ENCODE assay signal across 10 cellular contexts in genomic region chr2:190216829-190217228, GRCh38.
DNase-seq lines count a peak whose midpoint lies in the region; ATAC-seq, FAIRE-seq and TF ChIP-seq lines count a peak whose summit lies in the region.
"Had no signal": no experiment of that assay in that cellular context is flagged by ENCODE, and none has a peak within 500 bp of the region (broad histone marks: within the 10 kb centered on the region; RNA-seq: fewer than 3 reads in every experiment).

No MANE protein-coding gene starts in this region.

- CTCF ChIA-PET in activated CD8-positive, alpha-beta T cell treated with anti-CD3 and anti-CD28 coated beads, Interleukin-2, amount 10 ng/mL, durations not matched to agents 7 days and 5 days (lab: Charles Lee) = interaction anchor here (1.1 to 1.4 kb wide), 2 partner anchors 60 to 634 kb away, joined by 3 read pairs; no protein-coding TSS in a partner anchor

- H3K36me3 ChIP-seq in kidney (ENCODE audit: control insufficient read depth in 1 of 2, insufficient read depth in 2 of 2, low read length in 2 of 2) = peaks cover 3 to 6% of the 10 kb centered on the region in 2 donors

- no peaks in the 10 kb centered on the region for H3K9me3 ChIP-seq in kidney (ENCODE audit: control insufficient read depth in 1 of 2, low read length in 2 of 2)

- H3K4me1 ChIP-seq in kidney (ENCODE audit: control insufficient read depth in 1 of 2, insufficient read depth in 1 of 2, low read depth in 1 of 2, low read length in 2 of 2) = no peaks in the 10 kb centered on the region

- intact Hi-C loops in kidney (cut with DNase I) = no loop called here

- H3K27ac Mint-ChIP-seq in activated CD8-positive, alpha-beta T cell treated with anti-CD3 and anti-CD28 coated beads, Interleukin-2, amount 10 ng/mL, durations not matched to agents 7 days and 5 days = no peak overlapping the region

- H3K4me3 Mint-ChIP-seq in activated CD8-positive, alpha-beta T cell treated with anti-CD3 and anti-CD28 coated beads, Interleukin-2, amount 10 ng/mL, durations not matched to agents 7 days and 5 days = no peak overlapping the region

- peak; percentile 6 for DNase-seq in DMS 273 treated with DMSO at 0.1 percent for 48 hours (lab: John Stamatoyannopoulos, UW)
- DNase-seq in Kasumi-1 (lab: John Stamatoyannopoulos, UW) = peak; percentile 39 to 54
- peak; percentile 80 for DNase-seq in RPMI8226
- DNase-seq in kidney = peak; percentile 67
- DNase-seq in activated CD8-positive, alpha-beta T cell treated with anti-CD3 and anti-CD28 coated beads, Interleukin-2, amount 10 ng/mL, durations not matched to agents 7 days and 5 days = no peak
- no peak for DNase-seq in medulla oblongata (ENCODE audit: extremely low spot score)
- DNase-seq: occipital lobe had no signal

- POLR2A ChIA-PET in activated CD8-positive, alpha-beta T cell treated with anti-CD3 and anti-CD28 coated beads, Interleukin-2, amount 10 ng/mL, durations not matched to agents 7 days and 5 days (lab: Charles Lee) = no interaction called here

- no peak overlapping the region for H3K27ac ChIP-seq in kidney (ENCODE audit: low read depth in 2 of 2, low read length in 2 of 2)

- ATAC-seq in HG02642 (IDR thresholded peaks at IDR 0.05; ENCODE audit: poor library complexity, unreplicated experiment) (no peak), GM19463 (IDR thresholded peaks at IDR 0.05; ENCODE audit: unreplicated experiment) (no peak)
- ATAC-seq in activated CD8-positive, alpha-beta T cell treated with anti-CD3 and anti-CD28 coated beads, Interleukin-2, amount 10 ng/mL, durations not matched to agents 7 days and 5 days = no peak
- ATAC-seq: activated CD4-positive, CD25-positive, alpha-beta regulatory T cell treated with anti-CD3 and anti-CD28 coated beads, Interleukin-2, amount 50 U/mL, for 24 hours had no signal

- no peak overlapping the region for H3K9ac ChIP-seq in kidney (ENCODE audit: low read length in 2 of 2)

- no peak for FAIRE-seq in kidney (lab: Jason Lieb, UNC)

- H3K9me3 Mint-ChIP-seq in activated CD8-positive, alpha-beta T cell treated with anti-CD3 and anti-CD28 coated beads, Interleukin-2, amount 10 ng/mL, durations not matched to agents 7 days and 5 days (ENCODE audit: insufficient read depth) = no peaks in the 10 kb centered on the region

- H3K4me1 Mint-ChIP-seq in activated CD8-positive, alpha-beta T cell treated with anti-CD3 and anti-CD28 coated beads, Interleukin-2, amount 10 ng/mL, durations not matched to agents 7 days and 5 days (ENCODE audit: low read depth) = peaks cover 17% of the 10 kb centered on the region

- no peaks in the 10 kb centered on the region for H3K27me3 Mint-ChIP-seq in activated CD8-positive, alpha-beta T cell treated with anti-CD3 and anti-CD28 coated beads, Interleukin-2, amount 10 ng/mL, durations not matched to agents 7 days and 5 days (ENCODE audit: low read depth)

- H3K36me3 Mint-ChIP-seq in activated CD8-positive, alpha-beta T cell treated with anti-CD3 and anti-CD28 coated beads, Interleukin-2, amount 10 ng/mL, durations not matched to agents 7 days and 5 days (ENCODE audit: low read depth) = no peaks in the 10 kb centered on the region

- no peak for TF ChIP-seq CTCF in kidney (IDR thresholded peaks at IDR 0.05; ENCODE audit: borderline replicate concordance, extremely low read depth, insufficient read depth)

- no peak overlapping the region for H3K4me3 ChIP-seq in kidney (ENCODE audit: low read length in 2 of 2)

Comparison
In these comparisons a context has a peak if more than half of its experiments do, and no peak if none do; other contexts are left out.
1. DNase-seq: peak in DMS 273 treated with DMSO at 0.1 percent for 48 hours (single experiment), Kasumi-1 (2 of 2), RPMI8226 (single experiment) and kidney (single experiment); none in activated CD8-positive, alpha-beta T cell treated with anti-CD3 and anti-CD28 coated beads, Interleukin-2, amount 10 ng/mL, durations not matched to agents 7 days and 5 days (single experiment) and medulla oblongata (single experiment).